Comparison of ENCODE assay signal across 8 cellular contexts in genomic region chr6:138572200-138572875, GRCh38.
DNase-seq lines count a peak whose midpoint lies in the region; TF ChIP-seq lines count a peak whose summit lies in the region.

No MANE protein-coding gene starts in this region.

- H3K4me3 ChIP-seq in breast epithelium, result peak overlapping the region; percentile 37 to 63 (median 46)
- peak overlapping the region; percentile 50 for H3K4me3 ChIP-seq in smooth muscle cell

- DNase-seq in DMS53 (lab: John Stamatoyannopoulos, UW), result peak; percentile 86
- peak; percentile 79 to 91 for DNase-seq in NCI-H2081 (lab: John Stamatoyannopoulos, UW)
- DNase-seq in breast epithelium (ENCODE audit: low spot score in 2 of 2), result peak; percentile 76 to 83
- DNase-seq in iris pigment epithelial cell (ENCODE audit: low read depth), result peak; percentile 95
- DNase-seq in smooth muscle cell (lab: John Stamatoyannopoulos, UW; ENCODE audit: unreplicated experiment), result no peak
- no peak for DNase-seq in activated CD4-positive, CD25-positive, alpha-beta regulatory T cell treated with anti-CD3 and anti-CD28 coated beads, Interleukin-2, amount 50 U/mL, for 72 hours
- DNase-seq in stimulated activated CD8-positive, alpha-beta memory T cell treated with anti-CD3 and anti-CD28 coated beads, Interleukin-4, amount 100 ng/mL, for 48 hours, result no peak
- no peak for DNase-seq in activated CD8-positive, alpha-beta memory T cell treated with anti-CD3 and anti-CD28 coated beads for 24 hours

- H3F3A ChIP-seq in smooth muscle cell (ENCODE audit: low read depth), result no peaks in the 10 kb centered on the region

- H3K4me1 ChIP-seq in breast epithelium, result no peaks in the 10 kb centered on the region
- H3K4me1 ChIP-seq in smooth muscle cell (ENCODE audit: low read depth), result peaks cover 41% of the 10 kb centered on the region

- H3K36me3 ChIP-seq in breast epithelium (no peaks in the 10 kb centered on the region), smooth muscle cell (ENCODE audit: low read depth) (no peaks in the 10 kb centered on the region)

- WGBS in smooth muscle cell (ENCODE audit: low lambda C conversion rate), result 8% methylated on average over 18 of the region's 18 CpGs

- TF ChIP-seq CTCF in breast epithelium (IDR thresholded peaks at IDR 0.05) (no peak), smooth muscle cell (IDR thresholded peaks at IDR 0.05; ENCODE audit: borderline replicate concordance, insufficient read depth, poor library complexity, severe bottlenecking) (no peak)

- H3K9me3 ChIP-seq in breast epithelium (no peaks in the 10 kb centered on the region), smooth muscle cell (replicated peaks; ENCODE audit: low read depth) (no peaks in the 10 kb centered on the region)

- no peak overlapping the region for H2AFZ ChIP-seq in smooth muscle cell (ENCODE audit: low read depth)

- peak overlapping the region; percentile 83 for H3K4me2 ChIP-seq in smooth muscle cell

- no peaks in the 10 kb centered on the region for H3K27me3 ChIP-seq in breast epithelium
- H3K27me3 ChIP-seq in smooth muscle cell (ENCODE audit: low read depth), result no peaks in the 10 kb centered on the region

- peaks cover 75% of the 10 kb centered on the region for H4K20me1 ChIP-seq in smooth muscle cell (ENCODE audit: low read depth)

- H3K9ac ChIP-seq in smooth muscle cell (ENCODE audit: low read depth), result no peak overlapping the region

- peaks cover 24% of the 10 kb centered on the region for H3K79me2 ChIP-seq in smooth muscle cell (ENCODE audit: low read depth)

- TF ChIP-seq POLR2A in breast epithelium (IDR thresholded peaks at IDR 0.05), result no peak

- intact Hi-C loops in breast epithelium (cut with DNase I; ENCODE audit: low total_unique reads), result no loop called here

- H3K27ac ChIP-seq in breast epithelium (peak overlapping the region; percentile 68 to 69), smooth muscle cell (ENCODE audit: low read depth) (no peak overlapping the region)

Comparison
In these comparisons a context has a peak if more than half of its experiments do, and no peak if none do; other contexts are left out.
1. DNase-seq: peak in DMS53 (single experiment), NCI-H2081 (2 of 2), breast epithelium (2 of 2) and iris pigment epithelial cell (single experiment); none in smooth muscle cell (single experiment), activated CD4-positive, CD25-positive, alpha-beta regulatory T cell treated with anti-CD3 and anti-CD28 coated beads, Interleukin-2, amount 50 U/mL, for 72 hours (single experiment), stimulated activated CD8-positive, alpha-beta memory T cell treated with anti-CD3 and anti-CD28 coated beads, Interleukin-4, amount 100 ng/mL, for 48 hours (single experiment) and activated CD8-positive, alpha-beta memory T cell treated with anti-CD3 and anti-CD28 coated beads for 24 hours (single experiment).